2 cellular contexts compared by ENCODE assay signal in the genomic region with DNA sequence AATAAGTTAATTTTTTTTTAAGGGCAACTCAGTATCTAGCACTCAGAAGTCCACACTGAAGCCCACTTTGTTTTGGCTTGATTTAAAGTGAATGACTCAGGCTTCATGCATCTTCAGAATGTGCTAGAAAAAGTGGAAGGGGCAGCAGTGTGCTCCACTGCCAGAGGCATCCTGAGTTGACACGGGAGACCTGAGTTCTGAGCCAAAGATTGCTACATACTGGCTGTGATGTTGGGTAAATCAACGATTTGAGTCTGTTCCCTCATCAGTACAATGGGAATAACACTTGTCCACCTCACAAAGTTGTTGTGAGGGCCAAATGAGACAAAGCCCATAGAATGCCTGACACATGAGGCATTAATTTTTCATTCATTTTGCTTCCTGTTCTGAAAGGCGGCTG.
TF ChIP-seq lines count a peak whose summit lies in the region.

No MANE protein-coding gene starts in this region.

TF ChIP-seq in HCT116, 20 proteins besides CTCF, POLR2A, EP300 and RAD21 (continued from another document):
- TF ChIP-seq, protein P1, sequence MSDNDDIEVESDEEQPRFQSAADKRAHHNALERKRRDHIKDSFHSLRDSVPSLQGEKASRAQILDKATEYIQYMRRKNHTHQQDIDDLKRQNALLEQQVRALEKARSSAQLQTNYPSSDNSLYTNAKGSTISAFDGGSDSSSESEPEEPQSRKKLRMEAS (IDR thresholded peaks at IDR 0.05) = 0 out of 2 replicates have a peak, but pooled peaks have one; percentile 16
- TF ChIP-seq FOSL1 (IDR thresholded peaks at IDR 0.05; ENCODE audit: low read depth) = 0 out of 2 replicates have a peak, but pooled peaks have one; percentile 17
- TF ChIP-seq, protein P2, sequence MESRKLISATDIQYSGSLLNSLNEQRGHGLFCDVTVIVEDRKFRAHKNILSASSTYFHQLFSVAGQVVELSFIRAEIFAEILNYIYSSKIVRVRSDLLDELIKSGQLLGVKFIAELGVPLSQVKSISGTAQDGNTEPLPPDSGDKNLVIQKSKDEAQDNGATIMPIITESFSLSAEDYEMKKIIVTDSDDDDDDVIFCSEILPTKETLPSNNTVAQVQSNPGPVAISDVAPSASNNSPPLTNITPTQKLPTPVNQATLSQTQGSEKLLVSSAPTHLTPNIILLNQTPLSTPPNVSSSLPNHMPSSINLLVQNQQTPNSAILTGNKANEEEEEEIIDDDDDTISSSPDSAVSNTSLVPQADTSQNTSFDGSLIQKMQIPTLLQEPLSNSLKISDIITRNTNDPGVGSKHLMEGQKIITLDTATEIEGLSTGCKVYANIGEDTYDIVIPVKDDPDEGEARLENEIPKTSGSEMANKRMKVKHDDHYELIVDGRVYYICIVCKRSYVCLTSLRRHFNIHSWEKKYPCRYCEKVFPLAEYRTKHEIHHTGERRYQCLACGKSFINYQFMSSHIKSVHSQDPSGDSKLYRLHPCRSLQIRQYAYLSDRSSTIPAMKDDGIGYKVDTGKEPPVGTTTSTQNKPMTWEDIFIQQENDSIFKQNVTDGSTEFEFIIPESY (IDR thresholded peaks at IDR 0.05; ENCODE audit: extremely low read depth, insufficient replicate concordance, low read length) = no peak
- no peak for TF ChIP-seq ZNF274 (IDR thresholded peaks at IDR 0.05; ENCODE audit: low read depth, low read length)
- TF ChIP-seq, protein P3, sequence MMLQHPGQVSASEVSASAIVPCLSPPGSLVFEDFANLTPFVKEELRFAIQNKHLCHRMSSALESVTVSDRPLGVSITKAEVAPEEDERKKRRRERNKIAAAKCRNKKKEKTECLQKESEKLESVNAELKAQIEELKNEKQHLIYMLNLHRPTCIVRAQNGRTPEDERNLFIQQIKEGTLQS (IDR thresholded peaks at IDR 0.05) = no peak
- no peak for TF ChIP-seq ZFX (IDR thresholded peaks at IDR 0.05)
- TF ChIP-seq, protein P4, sequence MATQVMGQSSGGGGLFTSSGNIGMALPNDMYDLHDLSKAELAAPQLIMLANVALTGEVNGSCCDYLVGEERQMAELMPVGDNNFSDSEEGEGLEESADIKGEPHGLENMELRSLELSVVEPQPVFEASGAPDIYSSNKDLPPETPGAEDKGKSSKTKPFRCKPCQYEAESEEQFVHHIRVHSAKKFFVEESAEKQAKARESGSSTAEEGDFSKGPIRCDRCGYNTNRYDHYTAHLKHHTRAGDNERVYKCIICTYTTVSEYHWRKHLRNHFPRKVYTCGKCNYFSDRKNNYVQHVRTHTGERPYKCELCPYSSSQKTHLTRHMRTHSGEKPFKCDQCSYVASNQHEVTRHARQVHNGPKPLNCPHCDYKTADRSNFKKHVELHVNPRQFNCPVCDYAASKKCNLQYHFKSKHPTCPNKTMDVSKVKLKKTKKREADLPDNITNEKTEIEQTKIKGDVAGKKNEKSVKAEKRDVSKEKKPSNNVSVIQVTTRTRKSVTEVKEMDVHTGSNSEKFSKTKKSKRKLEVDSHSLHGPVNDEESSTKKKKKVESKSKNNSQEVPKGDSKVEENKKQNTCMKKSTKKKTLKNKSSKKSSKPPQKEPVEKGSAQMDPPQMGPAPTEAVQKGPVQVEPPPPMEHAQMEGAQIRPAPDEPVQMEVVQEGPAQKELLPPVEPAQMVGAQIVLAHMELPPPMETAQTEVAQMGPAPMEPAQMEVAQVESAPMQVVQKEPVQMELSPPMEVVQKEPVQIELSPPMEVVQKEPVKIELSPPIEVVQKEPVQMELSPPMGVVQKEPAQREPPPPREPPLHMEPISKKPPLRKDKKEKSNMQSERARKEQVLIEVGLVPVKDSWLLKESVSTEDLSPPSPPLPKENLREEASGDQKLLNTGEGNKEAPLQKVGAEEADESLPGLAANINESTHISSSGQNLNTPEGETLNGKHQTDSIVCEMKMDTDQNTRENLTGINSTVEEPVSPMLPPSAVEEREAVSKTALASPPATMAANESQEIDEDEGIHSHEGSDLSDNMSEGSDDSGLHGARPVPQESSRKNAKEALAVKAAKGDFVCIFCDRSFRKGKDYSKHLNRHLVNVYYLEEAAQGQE (IDR thresholded peaks at IDR 0.05; ENCODE audit: low read depth) = no peak
- no peak for TF ChIP-seq EZH2phosphoT487 (IDR thresholded peaks at IDR 0.05; ENCODE audit: borderline replicate concordance)
- no peak for TF ChIP-seq ELF1 (IDR thresholded peaks at IDR 0.05; ENCODE audit: borderline replicate concordance, low read depth)
- no peak for TF ChIP-seq CBX3 (IDR thresholded peaks at IDR 0.05; ENCODE audit: low read depth)
- no peak for TF ChIP-seq YY1 (IDR thresholded peaks at IDR 0.05; ENCODE audit: extremely low read depth, insufficient replicate concordance, low read depth, low read length)
- no peak for TF ChIP-seq SRF (IDR thresholded peaks at IDR 0.05; ENCODE audit: low read depth)
- TF ChIP-seq EZH2 (IDR thresholded peaks at IDR 0.05) = no peak
- peak; percentile 32; the same call in 1 of the 2 replicates for TF ChIP-seq JUND (IDR thresholded peaks at IDR 0.05)

TF ChIP-seq in neural cell, 6 proteins besides CTCF, POLR2A, EP300 and RAD21 (continued from another document):
- TF ChIP-seq, protein P4 (IDR thresholded peaks at IDR 0.05; ENCODE audit: borderline replicate concordance) = no peak
